In the genomic region with DNA sequence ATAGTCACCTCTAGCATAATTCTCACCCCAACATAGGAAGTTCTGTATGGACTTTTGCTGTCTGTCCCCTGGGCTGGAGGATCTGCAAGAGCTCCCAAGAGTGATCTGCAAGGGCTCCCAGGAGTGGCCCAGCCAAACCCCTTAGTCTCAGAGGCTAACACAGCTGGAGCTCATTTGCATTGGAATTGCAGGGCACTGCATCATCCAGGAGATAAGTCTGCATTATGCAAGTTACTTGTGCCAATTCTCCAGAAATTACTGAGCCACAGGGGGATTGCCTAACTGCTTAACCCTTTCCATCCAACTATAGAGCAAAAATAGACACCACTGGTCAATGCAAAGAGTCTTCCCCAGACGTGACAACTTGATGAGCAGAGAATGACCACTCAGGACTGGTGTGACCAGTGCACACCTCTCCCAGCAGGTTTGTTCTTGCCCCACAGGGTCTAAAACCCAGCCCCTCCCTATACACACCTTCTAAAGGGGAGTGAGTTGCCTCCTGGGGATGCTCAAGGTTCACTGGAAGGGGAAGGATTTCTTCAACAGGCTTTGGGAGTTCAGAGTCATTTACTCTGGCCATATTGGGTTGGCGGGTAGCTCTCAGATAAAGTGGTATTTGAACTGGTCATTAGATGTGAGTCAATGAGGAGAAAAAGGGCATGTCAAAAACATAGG, we compare ENCODE assay signal across 1 cellular context.
TF ChIP-seq lines count a peak whose summit lies in the region.

No MANE protein-coding gene starts in this region.

TF ChIP-seq in HepG2, 621 proteins besides CTCF, POLR2A, EP300 and RAD21 (continued from another document):
- TF ChIP-seq JUN (CRISPR knock-in tag; IDR thresholded peaks at IDR 0.05) (0 out of 2 replicates have a peak, but pooled peaks have one; percentile 16), NONO (IDR thresholded peaks at IDR 0.05) (no peak), NONO (CRISPR knock-in tag; conservative IDR thresholded peaks at IDR 0.05) (0 out of 2 replicates have a peak, but pooled peaks have one; percentile 34), NCOA5 (CRISPR knock-in tag; IDR thresholded peaks at IDR 0.05) (no peak), ZNF652 (CRISPR knock-in tag; IDR thresholded peaks at IDR 0.05; ENCODE audit: borderline replicate concordance, low read depth) (peak; percentile 96), ZNF674 (CRISPR knock-in tag; IDR thresholded peaks at IDR 0.05; ENCODE audit: low read depth) (no peak), MED8 (CRISPR knock-in tag; IDR thresholded peaks at IDR 0.05; ENCODE audit: insufficient replicate concordance) (no peak), CREB1 (IDR thresholded peaks at IDR 0.05) (no peak), CREB1 (CRISPR knock-in tag; IDR thresholded peaks at IDR 0.05) (no peak), ZNF678 (CRISPR knock-in tag; IDR thresholded peaks at IDR 0.05) (no peak), SOX13 (IDR thresholded peaks at IDR 0.05) (no peak), SOX13 (CRISPR knock-in tag; conservative IDR thresholded peaks at IDR 0.05 in 1 of 2, IDR thresholded peaks at IDR 0.05 in 1 of 2) (peak in 1 of 2 experiments; percentile 35; a peak in 1 of 4 replicates), YY1 (IDR thresholded peaks at IDR 0.05; ENCODE audit: insufficient read depth, insufficient replicate concordance, low read depth, low read length) (no peak), GATAD2A (CRISPR knock-in tag; IDR thresholded peaks at IDR 0.05) (peak; percentile 88), ZNF746 (CRISPR knock-in tag; IDR thresholded peaks at IDR 0.05) (no peak), ZNF850 (CRISPR knock-in tag; conservative IDR thresholded peaks at IDR 0.05) (no peak), ZNF432 (CRISPR knock-in tag; IDR thresholded peaks at IDR 0.05; ENCODE audit: borderline replicate concordance) (no peak), ZNF350 (CRISPR knock-in tag; IDR thresholded peaks at IDR 0.05; ENCODE audit: borderline replicate concordance, low read depth) (0 out of 2 replicates have a peak, but pooled peaks have one; percentile 26), XBP1 (CRISPR knock-in tag; IDR thresholded peaks at IDR 0.05) (no peak), ZSCAN31 (CRISPR knock-in tag; IDR thresholded peaks at IDR 0.05; ENCODE audit: low read depth) (no peak)
- TF ChIP-seq, protein P1, sequence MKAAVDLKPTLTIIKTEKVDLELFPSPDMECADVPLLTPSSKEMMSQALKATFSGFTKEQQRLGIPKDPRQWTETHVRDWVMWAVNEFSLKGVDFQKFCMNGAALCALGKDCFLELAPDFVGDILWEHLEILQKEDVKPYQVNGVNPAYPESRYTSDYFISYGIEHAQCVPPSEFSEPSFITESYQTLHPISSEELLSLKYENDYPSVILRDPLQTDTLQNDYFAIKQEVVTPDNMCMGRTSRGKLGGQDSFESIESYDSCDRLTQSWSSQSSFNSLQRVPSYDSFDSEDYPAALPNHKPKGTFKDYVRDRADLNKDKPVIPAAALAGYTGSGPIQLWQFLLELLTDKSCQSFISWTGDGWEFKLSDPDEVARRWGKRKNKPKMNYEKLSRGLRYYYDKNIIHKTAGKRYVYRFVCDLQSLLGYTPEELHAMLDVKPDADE (CRISPR knock-in tag; IDR thresholded peaks at IDR 0.05), result no peak
- TF ChIP-seq, protein P2, sequence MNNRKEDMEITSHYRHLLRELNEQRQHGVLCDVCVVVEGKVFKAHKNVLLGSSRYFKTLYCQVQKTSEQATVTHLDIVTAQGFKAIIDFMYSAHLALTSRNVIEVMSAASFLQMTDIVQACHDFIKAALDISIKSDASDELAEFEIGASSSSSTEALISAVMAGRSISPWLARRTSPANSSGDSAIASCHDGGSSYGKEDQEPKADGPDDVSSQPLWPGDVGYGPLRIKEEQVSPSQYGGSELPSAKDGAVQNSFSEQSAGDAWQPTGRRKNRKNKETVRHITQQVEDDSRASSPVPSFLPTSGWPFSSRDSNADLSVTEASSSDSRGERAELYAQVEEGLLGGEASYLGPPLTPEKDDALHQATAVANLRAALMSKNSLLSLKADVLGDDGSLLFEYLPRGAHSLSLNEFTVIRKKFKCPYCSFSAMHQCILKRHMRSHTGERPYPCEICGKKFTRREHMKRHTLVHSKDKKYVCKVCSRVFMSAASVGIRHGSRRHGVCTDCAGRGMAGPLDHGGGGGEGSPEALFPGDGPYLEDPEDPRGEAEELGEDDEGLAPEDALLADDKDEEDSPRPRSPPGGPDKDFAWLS (CRISPR knock-in tag; IDR thresholded peaks at IDR 0.05; ENCODE audit: borderline replicate concordance), result no peak
- TF ChIP-seq, protein P3, sequence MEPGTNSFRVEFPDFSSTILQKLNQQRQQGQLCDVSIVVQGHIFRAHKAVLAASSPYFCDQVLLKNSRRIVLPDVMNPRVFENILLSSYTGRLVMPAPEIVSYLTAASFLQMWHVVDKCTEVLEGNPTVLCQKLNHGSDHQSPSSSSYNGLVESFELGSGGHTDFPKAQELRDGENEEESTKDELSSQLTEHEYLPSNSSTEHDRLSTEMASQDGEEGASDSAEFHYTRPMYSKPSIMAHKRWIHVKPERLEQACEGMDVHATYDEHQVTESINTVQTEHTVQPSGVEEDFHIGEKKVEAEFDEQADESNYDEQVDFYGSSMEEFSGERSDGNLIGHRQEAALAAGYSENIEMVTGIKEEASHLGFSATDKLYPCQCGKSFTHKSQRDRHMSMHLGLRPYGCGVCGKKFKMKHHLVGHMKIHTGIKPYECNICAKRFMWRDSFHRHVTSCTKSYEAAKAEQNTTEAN (CRISPR knock-in tag; conservative IDR thresholded peaks at IDR 0.05), result no peak
TF ChIP-seq in HepG2: peak in this region for 49.
